8 cellular contexts compared by ENCODE assay signal in the genomic region with DNA sequence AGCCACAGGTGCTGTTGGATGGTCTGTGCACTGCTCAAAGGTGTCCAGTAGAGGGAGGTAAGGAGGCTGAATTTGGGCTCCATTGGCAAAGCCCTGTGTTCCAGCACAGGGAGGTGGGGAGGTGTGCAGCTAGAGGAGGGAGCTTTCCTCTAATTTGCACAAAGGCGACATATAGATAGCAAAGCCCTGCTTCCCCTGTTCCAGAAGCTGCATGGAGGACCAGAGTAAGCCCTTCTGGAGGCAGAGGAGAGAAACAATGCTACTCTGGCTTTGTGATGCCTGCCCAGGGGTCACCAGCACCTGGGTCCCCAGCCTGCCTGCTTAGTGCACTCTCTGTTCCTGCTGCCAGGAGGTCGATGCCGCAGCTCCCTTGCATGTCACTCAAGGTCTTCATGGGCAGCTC. TPM values are rescaled to one million over a fixed set of nuclear protein-coding genes. Genes with fewer than 3 reads are reported as not detected.
DNase-seq lines count a peak whose midpoint lies in the region; ATAC-seq and TF ChIP-seq lines count a peak whose summit lies in the region.

No MANE protein-coding gene starts in this region.

- H3K9me3 ChIP-seq in parathyroid adenoma (ENCODE audit: control insufficient read depth, low read length) = no peaks in the 10 kb centered on the region

- H3K4me3 ChIP-seq in HL-60 (replicated peaks; ENCODE audit: insufficient read depth, low read length) (no peak overlapping the region), parathyroid adenoma (ENCODE audit: low read depth, low read length) (no peak overlapping the region)

- ATAC-seq in GM21423 (IDR thresholded peaks at IDR 0.05; ENCODE audit: unreplicated experiment) (peak; percentile 42), esophagus mucosa (peak; percentile 76)

- H3K4me2 ChIP-seq in parathyroid adenoma (ENCODE audit: low read length) = no peak overlapping the region

- no peak overlapping the region for H3K27ac ChIP-seq in HL-60 (replicated peaks)
- H3K27ac ChIP-seq in parathyroid adenoma = no peak overlapping the region

- H2AFZ ChIP-seq in parathyroid adenoma = no peak overlapping the region

- H3K9ac ChIP-seq in parathyroid adenoma = no peak overlapping the region

- H3K79me2 ChIP-seq in parathyroid adenoma = no peaks in the 10 kb centered on the region

- no peaks in the 10 kb centered on the region for H3K36me3 ChIP-seq in parathyroid adenoma (ENCODE audit: control insufficient read depth, insufficient read depth, low read length)

- TF ChIP-seq CTCF in HL-60 (IDR thresholded peaks at IDR 0.05; ENCODE audit: insufficient read depth, low read length) = peak; percentile 62
- peak; percentile 61 for TF ChIP-seq CTCF in parathyroid adenoma (IDR thresholded peaks at IDR 0.05)

- DNase-seq in activated T-cell treated with anti-CD3 and anti-CD28 coated beads for 48 hours (ENCODE audit: low read depth) = peak; percentile 21
- no peak for DNase-seq in activated T-cell treated with anti-CD3 and anti-CD28 coated beads, Interleukin-2, amount 50 U/mL, for 1 hour
- DNase-seq in HL-60 (ENCODE audit: low read depth in 1 of 2, low spot score in 1 of 2) = peak in 1 of 2 experiments; percentile 39
- DNase-seq in SW480 (ENCODE audit: low spot score) = peak; percentile 36
- no peak for DNase-seq in nucleus accumbens (lab: John Stamatoyannopoulos, UW)

- H3K4me1 ChIP-seq in parathyroid adenoma = no peaks in the 10 kb centered on the region

- peaks cover 8% of the 10 kb centered on the region for H3K27me3 ChIP-seq in HL-60 (ENCODE audit: insufficient read depth, poor library complexity, severe bottlenecking)
- no peaks in the 10 kb centered on the region for H3K27me3 ChIP-seq in parathyroid adenoma (ENCODE audit: control insufficient read depth, insufficient read depth, low read length)

RNA-seq across cellular contexts. Expression of gene ARHGAP22, which starts 3.4 kb away (rescaled TPM):
- total RNA-seq in esophagus mucosa = 1.6 TPM

Comparison
In these comparisons a context has a peak if more than half of its experiments do, and no peak if none do; other contexts are left out.
1. DNase-seq: peak in activated T-cell treated with anti-CD3 and anti-CD28 coated beads for 48 hours (single experiment) and SW480 (single experiment); none in activated T-cell treated with anti-CD3 and anti-CD28 coated beads, Interleukin-2, amount 50 U/mL, for 1 hour (single experiment) and nucleus accumbens (0 of 56).